Comparison of ENCODE assay signal across 3 cellular contexts in genomic region chr11:66885469-66886316, GRCh38.
TF ChIP-seq lines count a peak whose summit lies in the region.

No MANE protein-coding gene starts in this region.

TF ChIP-seq in A549, 52 proteins besides CTCF, POLR2A, EP300 and RAD21:
- TF ChIP-seq NR3C1 (IDR thresholded peaks at IDR 0.05) (no peak), HOXB5 (CRISPR knock-in tag; IDR thresholded peaks at IDR 0.05) (0 out of 2 replicates have a peak, but pooled peaks have one; percentile 5)

TF ChIP-seq in HCT116, 20 proteins besides CTCF, POLR2A, EP300 and RAD21:
- no peak for TF ChIP-seq REST (IDR thresholded peaks at IDR 0.05; ENCODE audit: low read depth)
- TF ChIP-seq CEBPB (IDR thresholded peaks at IDR 0.05; ENCODE audit: low read depth): no peak
- TF ChIP-seq SIN3A (IDR thresholded peaks at IDR 0.05; ENCODE audit: low read depth): no peak
- TF ChIP-seq CBX3 (IDR thresholded peaks at IDR 0.05; ENCODE audit: low read depth): no peak
- TF ChIP-seq ZNF274 (IDR thresholded peaks at IDR 0.05; ENCODE audit: low read depth, low read length): no peak
- TF ChIP-seq ELF1 (IDR thresholded peaks at IDR 0.05; ENCODE audit: borderline replicate concordance, low read depth): no peak
- TF ChIP-seq ATF3 (IDR thresholded peaks at IDR 0.05): no peak
- no peak for TF ChIP-seq SRF (IDR thresholded peaks at IDR 0.05; ENCODE audit: low read depth)
- TF ChIP-seq JUND (IDR thresholded peaks at IDR 0.05): no peak
- no peak for TF ChIP-seq ZBTB33 (IDR thresholded peaks at IDR 0.05; ENCODE audit: extremely low read depth, insufficient replicate concordance, low read length)
- TF ChIP-seq SP1 (IDR thresholded peaks at IDR 0.05; ENCODE audit: low read depth): no peak
- TF ChIP-seq TCF7L2 (IDR thresholded peaks at IDR 0.05; ENCODE audit: borderline replicate concordance, extremely low read depth, insufficient read depth, insufficient read length): no peak
- TF ChIP-seq ZFX (IDR thresholded peaks at IDR 0.05): no peak
- TF ChIP-seq EZH2 (IDR thresholded peaks at IDR 0.05): no peak
- no peak for TF ChIP-seq EZH2phosphoT487 (IDR thresholded peaks at IDR 0.05; ENCODE audit: borderline replicate concordance)
- no peak for TF ChIP-seq POLR2AphosphoS5 (IDR thresholded peaks at IDR 0.05; ENCODE audit: low read depth, low read length)
- no peak for TF ChIP-seq YY1 (IDR thresholded peaks at IDR 0.05; ENCODE audit: extremely low read depth, insufficient replicate concordance, low read depth, low read length)
- no peak for TF ChIP-seq MAX (IDR thresholded peaks at IDR 0.05)
- TF ChIP-seq FOSL1 (IDR thresholded peaks at IDR 0.05; ENCODE audit: low read depth): no peak
- no peak for TF ChIP-seq EGR1 (IDR thresholded peaks at IDR 0.05; ENCODE audit: low read depth)

TF ChIP-seq in H1, 55 proteins besides CTCF, POLR2A, EP300 and RAD21:
- no peak for TF ChIP-seq ATF3 (IDR thresholded peaks at IDR 0.05; ENCODE audit: insufficient read depth, low read depth, low read length)
- no peak for TF ChIP-seq CBX5 (IDR thresholded peaks at IDR 0.05; ENCODE audit: low read depth, low read length)
- no peak for TF ChIP-seq KDM4A (IDR thresholded peaks at IDR 0.05; ENCODE audit: low read depth, low read length, severe bottlenecking)
- no peak for TF ChIP-seq CHD7 (IDR thresholded peaks at IDR 0.05; ENCODE audit: insufficient replicate concordance, low read length)
- no peak for TF ChIP-seq POU5F1 (IDR thresholded peaks at IDR 0.05; ENCODE audit: low read depth, low read length)
- no peak for TF ChIP-seq ATF2 (IDR thresholded peaks at IDR 0.05; ENCODE audit: low read length)
- TF ChIP-seq CEBPB (IDR thresholded peaks at IDR 0.05; ENCODE audit: low read depth, low read length): no peak
- no peak for TF ChIP-seq HDAC2 (IDR thresholded peaks at IDR 0.05; ENCODE audit: borderline replicate concordance in 1 of 2, low read depth in 2 of 2, low read length in 2 of 2)
- TF ChIP-seq CBX8 (IDR thresholded peaks at IDR 0.05; ENCODE audit: borderline replicate concordance, low read depth, low read length): no peak
